In the genomic region with DNA sequence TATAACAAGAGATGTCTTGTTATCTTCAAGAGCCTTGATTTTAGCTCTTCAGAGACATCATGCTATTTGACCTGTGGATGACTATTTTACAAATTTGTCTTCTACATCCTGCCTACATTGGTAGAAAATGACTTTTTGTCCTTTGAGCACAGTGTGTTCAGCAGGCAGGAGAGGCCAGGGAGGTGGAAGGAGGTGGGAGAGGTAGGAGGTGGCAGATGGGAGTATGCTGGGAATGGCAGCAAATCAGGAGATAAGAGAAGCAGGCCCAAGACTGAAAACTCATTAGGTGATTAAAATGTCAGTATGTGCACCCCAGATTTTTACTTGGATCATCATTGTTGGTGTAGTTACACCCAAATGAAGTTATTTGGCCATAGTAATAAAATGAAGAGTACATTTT, we compare ENCODE assay signal across 14 cellular contexts. TPM values are rescaled to one million over a fixed set of nuclear protein-coding genes. Genes with fewer than 3 reads are reported as not detected.
"Had no signal": no experiment of that assay in that cellular context is flagged by ENCODE, and none has a peak within 500 bp of the region (broad histone marks: within the 10 kb centered on the region; RNA-seq: fewer than 3 reads in every experiment).

No MANE protein-coding gene starts in this region.

- H3K4me3 Mint-ChIP-seq: endodermal cell; naive thymus-derived CD8-positive, alpha-beta T cell; stimulated activated naive B cell treated with anti-CD40 and anti-IgM and Interleukin-4, amounts not matched to agents 10 μg/mL and 1 μg/mL and 100 μg/mL, for 72 hours had no signal

- ATAC-seq: activated CD4-positive, CD25-positive, alpha-beta regulatory T cell treated with anti-CD3 and anti-CD28 coated beads, Interleukin-2, amount 50 U/mL, for 24 hours; left lobe of liver; mucosa of descending colon; naive thymus-derived CD8-positive, alpha-beta T cell; stimulated activated naive B cell treated with anti-CD40 and anti-IgM and Interleukin-4, amounts not matched to agents 10 μg/mL and 1 μg/mL and 100 μg/mL, for 72 hours had no signal

- H3K36me3 Mint-ChIP-seq: naive thymus-derived CD8-positive, alpha-beta T cell; stimulated activated naive B cell treated with anti-CD40 and anti-IgM and Interleukin-4, amounts not matched to agents 10 μg/mL and 1 μg/mL and 100 μg/mL, for 72 hours had no signal

- H3K36me3 ChIP-seq: tibial nerve had no signal

- H3K4me1 Mint-ChIP-seq: naive thymus-derived CD8-positive, alpha-beta T cell; stimulated activated naive B cell treated with anti-CD40 and anti-IgM and Interleukin-4, amounts not matched to agents 10 μg/mL and 1 μg/mL and 100 μg/mL, for 72 hours had no signal

- H3K4me1 ChIP-seq: tibial nerve had no signal

- H3K9me3 ChIP-seq: mucosa of descending colon, tibial nerve had no signal

- DNase-seq: activated CD4-positive, alpha-beta T cell treated with anti-CD3 and anti-CD28 coated beads, Interleukin-2, amount 50 U/mL, for 1 hour; activated naive CD4-positive, alpha-beta T cell; anterior cingulate cortex; erythroblast; mucosa of descending colon; naive thymus-derived CD8-positive, alpha-beta T cell; retina; stimulated activated CD4-positive, alpha-beta T cell treated with anti-CD3 and anti-CD28 coated beads, Interleukin-15, amount 100 ng/mL, for 24 hours; stimulated activated CD4-positive, alpha-beta T cell treated with anti-CD3 and anti-CD28 coated beads, Interleukin-4, amount 100 ng/mL, for 1 hour; stimulated activated naive B cell treated with anti-CD40 and anti-IgM and Interleukin-4, amounts not matched to agents 10 μg/mL and 1 μg/mL and 100 μg/mL, for 72 hours had no signal

- H3K9me3 Mint-ChIP-seq: endodermal cell; stimulated activated naive B cell treated with anti-CD40 and anti-IgM and Interleukin-4, amounts not matched to agents 10 μg/mL and 1 μg/mL and 100 μg/mL, for 72 hours had no signal

- H3K27ac ChIP-seq: tibial nerve had no signal

- H3K4me3 ChIP-seq: mucosa of descending colon, tibial nerve had no signal

- H3K27me3 ChIP-seq: tibial nerve had no signal

- H3K27ac Mint-ChIP-seq: endodermal cell; naive thymus-derived CD8-positive, alpha-beta T cell; stimulated activated naive B cell treated with anti-CD40 and anti-IgM and Interleukin-4, amounts not matched to agents 10 μg/mL and 1 μg/mL and 100 μg/mL, for 72 hours had no signal

RNA-seq across cellular contexts. Expression of a gene that starts 44.1 kb away (rescaled TPM):
- total RNA-seq: naive thymus-derived CD8-positive, alpha-beta T cell had no signal
- polyA plus RNA-seq: naive thymus-derived CD8-positive, alpha-beta T cell had no signal
